ENCODE assay signal across 8 cellular contexts in the genomic region with DNA sequence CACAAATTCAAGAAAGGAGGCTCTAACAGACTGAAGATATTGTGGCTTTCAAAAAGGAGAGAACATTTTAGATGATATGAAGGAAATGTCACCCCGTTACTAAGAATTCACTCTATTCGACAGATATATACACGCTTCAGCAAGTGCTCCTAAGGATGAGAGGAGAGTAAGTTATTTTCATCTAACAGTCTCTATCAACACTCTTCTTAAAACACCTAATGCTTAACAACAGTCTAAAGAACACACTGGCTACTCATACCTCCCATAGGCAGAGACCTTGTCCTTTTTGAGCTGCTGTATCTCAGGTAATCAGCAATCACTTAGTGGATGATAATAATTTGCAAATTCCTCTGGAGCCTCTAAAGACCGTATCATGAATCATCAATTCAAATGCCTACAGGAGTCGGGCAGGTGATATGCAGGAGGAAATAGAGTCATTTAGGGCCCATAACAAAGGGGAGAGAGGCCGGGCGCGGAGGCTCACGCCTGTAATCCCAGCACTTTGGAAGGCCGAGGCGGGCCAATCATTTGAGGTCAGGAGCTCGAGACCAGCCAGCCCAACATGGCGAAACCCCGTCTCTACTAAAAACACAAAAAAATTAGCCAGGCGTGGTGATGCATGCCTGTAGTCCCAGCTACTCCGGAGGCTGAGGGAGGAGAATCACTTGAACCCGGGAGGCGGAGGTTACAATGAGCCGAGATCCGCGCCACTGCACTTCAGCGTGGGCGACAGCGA. TPM values are rescaled to one million over a fixed set of nuclear protein-coding genes. Genes with fewer than 3 reads are reported as not detected.
DNase-seq lines count a peak whose midpoint lies in the region; ATAC-seq and TF ChIP-seq lines count a peak whose summit lies in the region.

No MANE protein-coding gene starts in this region.

- H3K27me3 Mint-ChIP-seq in T-helper 1 cell treated with Interleukin-12 subunit alpha and Interleukin-12 subunit beta and Interleukin-4 antibody, amounts not matched to agents 30 μg/mL and 1 μg/mL, for 36 hours (ENCODE audit: low read depth) = no peaks in the 10 kb centered on the region

- DNase-seq in cardiac muscle cell (ENCODE audit: low read depth in 1 of 2, low spot score in 1 of 2) = peak in 1 of 2 donors; percentile 8
- DNase-seq in Right ventricle myocardium inferior (ENCODE audit: missing footprints) = no peak
- no peak for DNase-seq in tibial nerve (ENCODE audit: low spot score in 2 of 2)
- DNase-seq in NCI-H446 treated with DMSO at 0.1 percent for 48 hours (lab: John Stamatoyannopoulos, UW) = no peak

- no peaks in the 10 kb centered on the region for H3K27me3 ChIP-seq in cardiac muscle cell
- H3K27me3 ChIP-seq in ectodermal cell (ENCODE audit: control insufficient read depth, insufficient read depth, low read length, poor library complexity, severe bottlenecking) = no peaks in the 10 kb centered on the region
- H3K27me3 ChIP-seq in mucosa of stomach (ENCODE audit: control insufficient read depth, insufficient read depth, low read length) = no peaks in the 10 kb centered on the region
- no peaks in the 10 kb centered on the region for H3K27me3 ChIP-seq in tibial nerve

- no peak for TF ChIP-seq CTCF in cardiac muscle cell (IDR thresholded peaks at IDR 0.05; ENCODE audit: low read depth, low read length)
- no peak for TF ChIP-seq CTCF in tibial nerve (IDR thresholded peaks at IDR 0.05)

- WGBS in ectodermal cell, 2 experiments = 80 to 81% methylated on average over 23 to 24 of the region's 24 CpGs
- 15 to 17% methylated on average over 24 of the region's 24 CpGs for WGBS in tibial nerve, 2 donors

- TF ChIP-seq EP300 in tibial nerve (IDR thresholded peaks at IDR 0.05) = no peak

- no peaks in the 10 kb centered on the region for H3K36me3 ChIP-seq in cardiac muscle cell
- no peaks in the 10 kb centered on the region for H3K36me3 ChIP-seq in ectodermal cell (ENCODE audit: control insufficient read depth, insufficient read depth, low read length)
- no peaks in the 10 kb centered on the region for H3K36me3 ChIP-seq in mucosa of stomach (ENCODE audit: control insufficient read depth, insufficient read depth, low read length)
- peaks cover 0 to 6% (median 0%) of the 10 kb centered on the region in 3 donors for H3K36me3 ChIP-seq in tibial nerve

- H3K9ac ChIP-seq in mucosa of stomach (ENCODE audit: low read length) = peak overlapping the region; percentile 95

- H3K27ac Mint-ChIP-seq in T-helper 1 cell treated with Interleukin-12 subunit alpha and Interleukin-12 subunit beta and Interleukin-4 antibody, amounts not matched to agents 30 μg/mL and 1 μg/mL, for 36 hours = peak overlapping the region; percentile 97

- ATAC-seq in Right ventricle myocardium inferior (no peak), HG03280 (IDR thresholded peaks at IDR 0.05; ENCODE audit: unreplicated experiment) (peak; percentile 5)

- peaks cover 41% of the 10 kb centered on the region for H3K4me1 Mint-ChIP-seq in T-helper 1 cell treated with Interleukin-12 subunit alpha and Interleukin-12 subunit beta and Interleukin-4 antibody, amounts not matched to agents 30 μg/mL and 1 μg/mL, for 36 hours (ENCODE audit: low read depth)

- H3K4me3 Mint-ChIP-seq in T-helper 1 cell treated with Interleukin-12 subunit alpha and Interleukin-12 subunit beta and Interleukin-4 antibody, amounts not matched to agents 30 μg/mL and 1 μg/mL, for 36 hours = peak overlapping the region; percentile 95

- H3K9me3 ChIP-seq in cardiac muscle cell (ENCODE audit: low read depth) = no peaks in the 10 kb centered on the region
- no peaks in the 10 kb centered on the region for H3K9me3 ChIP-seq in ectodermal cell (ENCODE audit: control insufficient read depth, low read length)
- H3K9me3 ChIP-seq in mucosa of stomach (ENCODE audit: control insufficient read depth, low read length) = no peaks in the 10 kb centered on the region
- H3K9me3 ChIP-seq in tibial nerve = no peaks in the 10 kb centered on the region

- H3K27ac ChIP-seq in cardiac muscle cell = peak overlapping the region; percentile 98
- H3K27ac ChIP-seq in ectodermal cell (ENCODE audit: insufficient read depth, low read depth, low read length, poor library complexity, severe bottlenecking) = no peak overlapping the region
- peak overlapping the region; percentile 96 to 99 (median 98) for H3K27ac ChIP-seq in tibial nerve

- no peaks in the 10 kb centered on the region for H3K9me3 Mint-ChIP-seq in T-helper 1 cell treated with Interleukin-12 subunit alpha and Interleukin-12 subunit beta and Interleukin-4 antibody, amounts not matched to agents 30 μg/mL and 1 μg/mL, for 36 hours

- peaks cover 4% of the 10 kb centered on the region for H3K4me1 ChIP-seq in cardiac muscle cell (ENCODE audit: low read depth)
- H3K4me1 ChIP-seq in ectodermal cell (ENCODE audit: control insufficient read depth, insufficient read depth, low read length) = peaks cover 3% of the 10 kb centered on the region
- peaks cover 14% of the 10 kb centered on the region for H3K4me1 ChIP-seq in mucosa of stomach (ENCODE audit: control insufficient read depth, insufficient read depth, low read length)
- peaks cover 0 to 47% (median 2%) of the 10 kb centered on the region in 4 donors for H3K4me1 ChIP-seq in tibial nerve

- peak overlapping the region; percentile 46 for H3K4me3 ChIP-seq in cardiac muscle cell
- H3K4me3 ChIP-seq in ectodermal cell (ENCODE audit: insufficient read depth, low read depth, low read length) = peak overlapping the region; percentile 53
- peak overlapping the region; percentile 94 for H3K4me3 ChIP-seq in mucosa of stomach (ENCODE audit: low read length)
- H3K4me3 ChIP-seq in tibial nerve = peak overlapping the region; percentile 61 to 89 (median 81)

- peaks cover 8% of the 10 kb centered on the region for H3K36me3 Mint-ChIP-seq in T-helper 1 cell treated with Interleukin-12 subunit alpha and Interleukin-12 subunit beta and Interleukin-4 antibody, amounts not matched to agents 30 μg/mL and 1 μg/mL, for 36 hours (ENCODE audit: low read depth)

- intact Hi-C loops in Right ventricle myocardium inferior (cut with DNase I) = loop anchor here (2.0 to 10.0 kb wide), 2 partner anchors 46 to 336 kb away; a partner anchor contains a TSS

- TF ChIP-seq POLR2A in tibial nerve (IDR thresholded peaks at IDR 0.05) = no peak

RNA-seq across cellular contexts. Expression of a gene that starts 1.3 kb away (rescaled TPM):
- total RNA-seq in cardiac muscle cell = 35.4 and 46.4 TPM in 2 replicates
- 43.8 and 58.1 TPM in 2 replicates for polyA plus RNA-seq in cardiac muscle cell
- 270 TPM for total RNA-seq in Right ventricle myocardium inferior
- 18.8 TPM for polyA plus RNA-seq in ectodermal cell (2013, experiment 1 of 4)
- polyA plus RNA-seq in ectodermal cell (2013, experiment 2 of 4) = 15.0 TPM
- polyA plus RNA-seq in ectodermal cell (2013, experiment 3 of 4) = 17.1 TPM
- 21.1 TPM for polyA plus RNA-seq in ectodermal cell (2013, experiment 4 of 4)
- 10 to 100 TPM; 34.1 to 48.9 (median 37.7) TPM for total RNA-seq in tibial nerve

RNA-seq across cellular contexts. Expression of a gene that starts 45.2 kb away (rescaled TPM):
- 9.9 and 15.5 TPM in 2 replicates for total RNA-seq in cardiac muscle cell
- 6.2 and 13.3 TPM in 2 replicates for polyA plus RNA-seq in cardiac muscle cell
- 21.0 TPM for total RNA-seq in Right ventricle myocardium inferior
- polyA plus RNA-seq in ectodermal cell (2013, experiment 1 of 4) = 38.3 TPM
- polyA plus RNA-seq in ectodermal cell (2013, experiment 2 of 4) = 44.8 TPM
- 38.3 TPM for polyA plus RNA-seq in ectodermal cell (2013, experiment 3 of 4)
- polyA plus RNA-seq in ectodermal cell (2013, experiment 4 of 4) = 41.4 TPM
- total RNA-seq in tibial nerve = 10 to 100 TPM; 25.9 to 46.5 (median 31.8) TPM
